In the genomic region with DNA sequence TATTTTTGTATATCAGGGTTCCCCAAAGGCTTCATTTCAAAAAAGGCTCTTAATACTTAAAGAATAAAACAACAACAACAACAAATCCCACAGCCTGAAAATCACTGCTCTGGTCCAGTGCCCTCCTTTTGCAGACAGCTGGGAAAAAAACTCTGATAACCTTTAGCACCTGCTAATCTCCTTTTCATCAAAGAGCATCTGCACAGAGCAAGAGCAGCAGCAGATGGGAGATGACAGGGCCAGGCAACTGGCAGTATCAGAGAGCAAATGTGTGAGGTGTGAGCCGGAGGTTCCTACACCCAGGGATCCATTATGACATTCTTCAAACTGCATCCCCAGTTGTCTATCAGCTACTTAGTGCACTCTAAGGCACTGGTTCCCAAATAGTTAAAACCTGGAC, we compare ENCODE assay signal across 19 cellular contexts.
"Had no signal": no experiment of that assay in that cellular context is flagged by ENCODE, and none has a peak within 500 bp of the region (broad histone marks: within the 10 kb centered on the region; RNA-seq: fewer than 3 reads in every experiment).

No MANE protein-coding gene starts in this region.

- H3K4me3 ChIP-seq: breast epithelium, esophagus muscularis mucosa, thyroid gland, upper lobe of right lung had no signal

- H3K9ac ChIP-seq: parathyroid adenoma had no signal

- DNase-seq: activated CD4-positive, alpha-beta T cell treated with anti-CD3 and anti-CD28 coated beads for 1 hour; activated naive CD4-positive, alpha-beta T cell treated with Interleukin-2 at 50 U/mL for 16 hours; activated naive CD8-positive, alpha-beta T cell treated with anti-CD3 and anti-CD28 coated beads, Interleukin-2, amount 10 ng/mL, durations not matched to agents 7 days and 5 days; activated T-cell treated with anti-CD3 and anti-CD28 coated beads, Interleukin-2, amount 50 U/mL, for 4 hours; amniotic stem cell; effector memory CD4-positive, alpha-beta T cell; head of caudate nucleus; left cardiac atrium; nephron progenitor cell; right cardiac atrium; stimulated activated CD4-positive, alpha-beta T cell treated with anti-CD3 and anti-CD28 coated beads, Interleukin-4, amount 100 ng/mL, for 24 hours; stimulated activated naive CD4-positive, alpha-beta T cell treated with Interleukin-2 at 50 U/mL for 16 hours; thyroid gland; upper lobe of right lung had no signal

- H3K36me3 ChIP-seq: breast epithelium had no signal

- H3K9me3 Mint-ChIP-seq: activated naive CD8-positive, alpha-beta T cell treated with anti-CD3 and anti-CD28 coated beads, Interleukin-2, amount 10 ng/mL, durations not matched to agents 7 days and 5 days; activated T-cell treated with anti-CD3 and anti-CD28 coated beads, Interleukin-2, amount 50 U/mL, for 4 hours; central memory CD8-positive, alpha-beta T cell; memory B cell; nephron progenitor cell had no signal

- H2AFZ ChIP-seq: parathyroid adenoma had no signal

- H3K79me2 ChIP-seq: parathyroid adenoma had no signal

- ATAC-seq: activated T-cell treated with anti-CD3 and anti-CD28 coated beads, Interleukin-2, amount 50 U/mL, for 4 hours; left cardiac atrium; right cardiac atrium; upper lobe of right lung had no signal

- H3K4me3 Mint-ChIP-seq: activated naive CD8-positive, alpha-beta T cell treated with anti-CD3 and anti-CD28 coated beads, Interleukin-2, amount 10 ng/mL, durations not matched to agents 7 days and 5 days; activated T-cell treated with anti-CD3 and anti-CD28 coated beads, Interleukin-2, amount 50 U/mL, for 4 hours; central memory CD8-positive, alpha-beta T cell; memory B cell; nephron progenitor cell had no signal

- H3K27me3 ChIP-seq: breast epithelium, esophagus muscularis mucosa, thyroid gland, upper lobe of right lung had no signal

- H3K27ac Mint-ChIP-seq: activated naive CD8-positive, alpha-beta T cell treated with anti-CD3 and anti-CD28 coated beads, Interleukin-2, amount 10 ng/mL, durations not matched to agents 7 days and 5 days; memory B cell; nephron progenitor cell had no signal

- H3K4me1 Mint-ChIP-seq: activated naive CD8-positive, alpha-beta T cell treated with anti-CD3 and anti-CD28 coated beads, Interleukin-2, amount 10 ng/mL, durations not matched to agents 7 days and 5 days; nephron progenitor cell had no signal

- H3K4me1 ChIP-seq: breast epithelium, esophagus muscularis mucosa, parathyroid adenoma, thyroid gland, upper lobe of right lung had no signal

- H3K27ac ChIP-seq: breast epithelium, esophagus muscularis mucosa, parathyroid adenoma, thyroid gland, upper lobe of right lung had no signal

- H3K27me3 Mint-ChIP-seq: activated naive CD8-positive, alpha-beta T cell treated with anti-CD3 and anti-CD28 coated beads, Interleukin-2, amount 10 ng/mL, durations not matched to agents 7 days and 5 days; central memory CD8-positive, alpha-beta T cell; memory B cell had no signal

- H3K9me3 ChIP-seq: breast epithelium, esophagus muscularis mucosa, thyroid gland, upper lobe of right lung had no signal
